ENCODE assay signal across 11 cellular contexts in genomic region chr19:7391218-7391670, GRCh38. TPM values are rescaled to one million over a fixed set of nuclear protein-coding genes. Genes with fewer than 3 reads are reported as not detected.
DNase-seq lines count a peak whose midpoint lies in the region; ATAC-seq and TF ChIP-seq lines count a peak whose summit lies in the region.
"Had no signal": no experiment of that assay in that cellular context is flagged by ENCODE, and none has a peak within 500 bp of the region (broad histone marks: within the 10 kb centered on the region; RNA-seq: fewer than 3 reads in every experiment).

No MANE protein-coding gene starts in this region.

- H3K27ac ChIP-seq in HUES48 (ENCODE audit: low read depth, low read length) (peak overlapping the region; percentile 14), mucosa of rectum (ENCODE audit: low read depth in 2 of 2, low read length in 2 of 2) (peak overlapping the region; percentile 83 to 85)

- no peaks in the 10 kb centered on the region for H3K27me3 ChIP-seq in Caco-2 (replicated peaks; ENCODE audit: control insufficient read depth, insufficient read depth, low read length)
- H3K27me3 ChIP-seq in HUES48 (ENCODE audit: control insufficient read depth, insufficient read depth, low read length): no peaks in the 10 kb centered on the region
- H3K27me3 ChIP-seq in mucosa of rectum (ENCODE audit: control insufficient read depth in 2 of 2, insufficient read depth in 2 of 2, low read length in 2 of 2): no peaks in the 10 kb centered on the region

- no peaks in the 10 kb centered on the region for H3K27me3 Mint-ChIP-seq in Caco-2 (ENCODE audit: insufficient read depth, unreplicated experiment)

- CTCF ChIA-PET in Caco-2 (lab: Charles Lee): interaction anchor here (1.0 kb wide), 1 partner anchor 37 kb away, joined by 3 read pairs; no protein-coding TSS in a partner anchor

- H3K4me1 ChIP-seq in Caco-2: peaks cover 12% of the 10 kb centered on the region
- H3K4me1 ChIP-seq in HUES48 (ENCODE audit: control insufficient read depth, insufficient read depth, low read length): no peaks in the 10 kb centered on the region
- peaks cover 16 to 26% of the 10 kb centered on the region in 2 donors for H3K4me1 ChIP-seq in mucosa of rectum (ENCODE audit: control insufficient read depth in 2 of 2, insufficient read depth in 2 of 2, low read length in 2 of 2)

- TF ChIP-seq CTCF in Caco-2 (IDR thresholded peaks at IDR 0.05; ENCODE audit: insufficient read depth in 1 of 2, low read depth in 1 of 2, low read length in 1 of 2, severe bottlenecking in 1 of 2, unreplicated experiment in 1 of 2) (no peak), cardiac fibroblast (IDR thresholded peaks at IDR 0.05; ENCODE audit: low read depth, low read length) (no peak)

- ATAC-seq in HG03095 (IDR thresholded peaks at IDR 0.05; ENCODE audit: unreplicated experiment): no peak
- ATAC-seq in sciatic nerve: no peak

- BruUV-seq in Caco-2 (replicated peaks; lab: Mats Ljungman, UMichigan): no TSS peak

- H3K4me3 Mint-ChIP-seq in Caco-2 (ENCODE audit: unreplicated experiment): peak overlapping the region; percentile 55

- H3K9me3 ChIP-seq in Caco-2 (no peaks in the 10 kb centered on the region), HUES48 (ENCODE audit: control insufficient read depth, insufficient read depth, low read length) (no peaks in the 10 kb centered on the region), mucosa of rectum (ENCODE audit: control insufficient read depth in 2 of 2, low read length in 2 of 2) (no peaks in the 10 kb centered on the region)

- H3K4me3 ChIP-seq in Caco-2 (ENCODE audit: low read depth, low read length) (no peak overlapping the region), HUES48 (ENCODE audit: low read depth, low read length) (no peak overlapping the region), cardiac fibroblast (replicated peaks in 1 of 2; ENCODE audit: low read depth in 2 of 2, low read length in 2 of 2) (no peak overlapping the region), mucosa of rectum (ENCODE audit: low read length in 2 of 2) (peak overlapping the region in 1 of 2 donors; percentile 37)

- peak overlapping the region; percentile 39 for H3K27ac Mint-ChIP-seq in Caco-2 (ENCODE audit: unreplicated experiment)

- intact Hi-C loops in Caco-2 (cut with micrococcal nuclease; ENCODE audit: unreplicated experiment): loop anchor here (10.0 kb wide), 1 partner anchor 124 kb away; the partner anchor contains the start of gene ZNF358
- intact Hi-C loops in sciatic nerve (cut with DNase I): no loop called here

- H3K36me3 ChIP-seq in Caco-2 (ENCODE audit: control insufficient read depth, insufficient read depth, low read length) (no peaks in the 10 kb centered on the region), HUES48 (ENCODE audit: control insufficient read depth, insufficient read depth, low read length) (no peaks in the 10 kb centered on the region), mucosa of rectum (ENCODE audit: control insufficient read depth in 2 of 2, insufficient read depth in 2 of 2, low read length in 2 of 2) (no peaks in the 10 kb centered on the region)

- H3K9me3 Mint-ChIP-seq in Caco-2 (ENCODE audit: unreplicated experiment): no peaks in the 10 kb centered on the region

- peaks cover 5% of the 10 kb centered on the region for H3K36me3 Mint-ChIP-seq in Caco-2 (ENCODE audit: insufficient read depth, unreplicated experiment)

- POLR2A ChIA-PET in Caco-2 (lab: Charles Lee): no interaction called here

- H3K9ac ChIP-seq in HUES48 (ENCODE audit: low read depth, low read length) (no peak overlapping the region), mucosa of rectum (ENCODE audit: low read depth in 1 of 2, low read length in 2 of 2) (peak overlapping the region in 1 of 2 donors; percentile 16)

- H3K4me1 Mint-ChIP-seq in Caco-2 (ENCODE audit: low read depth, unreplicated experiment): peaks cover 13% of the 10 kb centered on the region

- DNase-seq in Caco-2 (peak in 1 of 2 experiments; percentile 43), cardiac fibroblast (ENCODE audit: low read depth in 2 of 2) (peak; percentile 77 to 96), D341Med (ENCODE audit: low spot score) (no peak), T-helper 9 cell (no peak), sciatic nerve (ENCODE audit: low spot score) (no peak)
- DNase-seq: DMS 273 treated with DMSO at 0.1 percent for 48 hours, NCI-H2171 treated with DMSO at 0.1 percent for 48 hours, retina had no signal

RNA-seq across cellular contexts. Expression of gene ARHGEF18, which starts 42.5 kb away (rescaled TPM):
- total RNA-seq in Caco-2 (2022): 50.4 and 53.1 TPM in 2 replicates
- 25.7 TPM for total RNA-seq in sciatic nerve

Comparison
In these comparisons a context has a peak if more than half of its experiments do, and no peak if none do; other contexts are left out.
1. DNase-seq: peak in cardiac fibroblast (2 of 2); none in D341Med (single experiment), T-helper 9 cell (single experiment) and sciatic nerve (single experiment).